Comparison of ENCODE assay signal across 18 cellular contexts in genomic region chr2:88058226-88058625, GRCh38. TPM values are rescaled to one million over a fixed set of nuclear protein-coding genes. Genes with fewer than 3 reads are reported as not detected.
DNase-seq lines count a peak whose midpoint lies in the region; ATAC-seq and TF ChIP-seq lines count a peak whose summit lies in the region.
"Had no signal": no experiment of that assay in that cellular context is flagged by ENCODE, and none has a peak within 500 bp of the region (broad histone marks: within the 10 kb centered on the region; RNA-seq: fewer than 3 reads in every experiment).

No MANE protein-coding gene starts in this region.

- TF ChIP-seq CTCF in GM23338 (conservative IDR thresholded peaks at IDR 0.05; ENCODE audit: low read depth in 2 of 2) = no peak

- H3K9me3 Mint-ChIP-seq in activated T-cell treated with anti-CD3 and anti-CD28 coated beads, Interleukin-2, amount 50 U/mL, for 72 hours = no peaks in the 10 kb centered on the region
- H3K9me3 Mint-ChIP-seq in GM23338 = peaks cover 2% of the 10 kb centered on the region; the same call in 1 of the 3 replicates
- no peaks in the 10 kb centered on the region for H3K9me3 Mint-ChIP-seq in activated naive CD8-positive, alpha-beta T cell treated with anti-CD3 and anti-CD28 coated beads, Interleukin-2, amount 50 U/mL, for 24 hours
- no peaks in the 10 kb centered on the region for H3K9me3 Mint-ChIP-seq in stimulated activated naive B cell treated with anti-CD40 and anti-IgM and Interleukin-4, amounts not matched to agents 10 μg/mL and 1 μg/mL and 100 μg/mL, for 72 hours

- H2BK5ac ChIP-seq in neuronal stem cell (ENCODE audit: low read length) = no peak overlapping the region

- H3K4me2 ChIP-seq in GM23338 (no peak overlapping the region), neuronal stem cell (ENCODE audit: insufficient read depth, low read length, poor library complexity, severe bottlenecking) (no peak overlapping the region)

- no peak overlapping the region for H4K91ac ChIP-seq in neuronal stem cell (ENCODE audit: low read depth, low read length, poor library complexity)

- H3K4me3 ChIP-seq in GM23338 (no peak overlapping the region), neuronal stem cell (ENCODE audit: low read length in 2 of 2) (no peak overlapping the region)
- H3K4me3 ChIP-seq: BLaER1 treated with 17β-estradiol and CSF1 and Interleukin-3, amounts not matched to agents 10 nM and 100 nM; SK-N-MC had no signal

- no peak overlapping the region for H3K27ac ChIP-seq in GM23338 (ENCODE audit: low read depth)
- no peak overlapping the region for H3K27ac ChIP-seq in neuronal stem cell (replicated peaks; ENCODE audit: low read length)
- H3K27ac ChIP-seq: BLaER1 treated with 17β-estradiol and CSF1 and Interleukin-3, amounts not matched to agents 10 nM and 100 nM; SK-N-MC had no signal

- H2BK15ac ChIP-seq in neuronal stem cell (ENCODE audit: low read length) = no peak overlapping the region

- no peak overlapping the region for H2AK5ac ChIP-seq in neuronal stem cell (ENCODE audit: low read depth, low read length)

- H4K20me1 ChIP-seq in GM23338 (replicated peaks; ENCODE audit: insufficient read depth) = no peaks in the 10 kb centered on the region; the same call in 1 of the 2 replicates

- H4K8ac ChIP-seq in neuronal stem cell (ENCODE audit: low read depth, low read length) = no peak overlapping the region

- H3K79me2 ChIP-seq in GM23338 (replicated peaks; ENCODE audit: insufficient read depth) = peaks cover 20% of the 10 kb centered on the region

- H3K18ac ChIP-seq in neuronal stem cell (ENCODE audit: low read length) = no peak overlapping the region

- H3K27ac Mint-ChIP-seq in activated T-cell treated with anti-CD3 and anti-CD28 coated beads, Interleukin-2, amount 50 U/mL, for 72 hours = peak overlapping the region; percentile 27
- H3K27ac Mint-ChIP-seq in GM23338 = no peak overlapping the region
- H3K27ac Mint-ChIP-seq in activated naive CD8-positive, alpha-beta T cell treated with anti-CD3 and anti-CD28 coated beads, Interleukin-2, amount 50 U/mL, for 24 hours = peak overlapping the region; percentile 30
- peak overlapping the region; percentile 79 for H3K27ac Mint-ChIP-seq in stimulated activated naive B cell treated with anti-CD40 and anti-IgM and Interleukin-4, amounts not matched to agents 10 μg/mL and 1 μg/mL and 100 μg/mL, for 72 hours

- no CpG with 5 or more reads among the region's 4 CpGs for WGBS in neuronal stem cell (ENCODE audit: extremely low coverage in 2 of 2, insufficient read length in 2 of 2, insufficient replicate concordance in 1 of 2), 2 donors

- H3K36me3 Mint-ChIP-seq in activated T-cell treated with anti-CD3 and anti-CD28 coated beads, Interleukin-2, amount 50 U/mL, for 72 hours (ENCODE audit: insufficient read depth in 2 of 2) = peaks cover 4 to 14% of the 10 kb centered on the region in 2 donors
- peaks cover 3% of the 10 kb centered on the region; the same call in 1 of the 3 replicates for H3K36me3 Mint-ChIP-seq in GM23338 (ENCODE audit: low read depth)
- H3K36me3 Mint-ChIP-seq in activated naive CD8-positive, alpha-beta T cell treated with anti-CD3 and anti-CD28 coated beads, Interleukin-2, amount 50 U/mL, for 24 hours (ENCODE audit: low read depth) = peaks cover 20% of the 10 kb centered on the region
- peaks cover 16 to 19% of the 10 kb centered on the region in 2 donors for H3K36me3 Mint-ChIP-seq in stimulated activated naive B cell treated with anti-CD40 and anti-IgM and Interleukin-4, amounts not matched to agents 10 μg/mL and 1 μg/mL and 100 μg/mL, for 72 hours

- no peak for DNase-seq in activated T-cell treated with anti-CD3 and anti-CD28 coated beads, Interleukin-2, amount 50 U/mL, for 72 hours
- DNase-seq in activated T-cell treated with anti-CD3 and anti-CD28 coated beads, Interleukin-2, amount 50 U/mL, for 1 hour = no peak
- no peak for DNase-seq in GM23338 (ENCODE audit: low spot score)
- DNase-seq in activated naive CD8-positive, alpha-beta T cell treated with anti-CD3 and anti-CD28 coated beads, Interleukin-2, amount 50 U/mL, for 24 hours = no peak
- no peak for DNase-seq in stimulated activated naive B cell treated with anti-CD40 and anti-IgM and Interleukin-4, amounts not matched to agents 10 μg/mL and 1 μg/mL and 100 μg/mL, for 72 hours
- DNase-seq in NCI-H774 (lab: John Stamatoyannopoulos, UW) = no peak
- no peak for DNase-seq in neuronal stem cell (ENCODE audit: low spot score)
- DNase-seq: HCEC 1CT, NCI-H1048, NCI-H1436, NCI-H1930, NCI-H69, Right ventricle myocardium superior had no signal

- H2BK120ac ChIP-seq in neuronal stem cell (ENCODE audit: low read depth, low read length) = no peak overlapping the region

- H3K27me3 ChIP-seq in GM23338 (ENCODE audit: insufficient read depth) (no peaks in the 10 kb centered on the region), neuronal stem cell (ENCODE audit: control insufficient read depth in 3 of 3, insufficient read depth in 3 of 3, low read depth in 1 of 3, low read length in 3 of 3) (no peaks in the 10 kb centered on the region)
- H3K27me3 ChIP-seq: BLaER1 treated with 17β-estradiol and CSF1 and Interleukin-3, amounts not matched to agents 10 nM and 100 nM had no signal

- H3K36me3 ChIP-seq in GM23338 (ENCODE audit: insufficient read depth) (no peaks in the 10 kb centered on the region), neuronal stem cell (replicated peaks in 1 of 2; ENCODE audit: control insufficient read depth in 2 of 2, insufficient read depth in 2 of 2, low read length in 2 of 2) (peaks cover 0 to 13% of the 10 kb centered on the region in 2 donors)

- no peaks in the 10 kb centered on the region for H3K9me3 ChIP-seq in neuronal stem cell (replicated peaks in 1 of 2; ENCODE audit: control insufficient read depth in 2 of 2, insufficient read depth in 1 of 2, low read depth in 1 of 2, low read length in 2 of 2)
- H3K9me3 ChIP-seq: BLaER1 treated with 17β-estradiol and CSF1 and Interleukin-3, amounts not matched to agents 10 nM and 100 nM had no signal

- H3K4me1 ChIP-seq in GM23338 (ENCODE audit: insufficient read depth) (peaks cover 11% of the 10 kb centered on the region), neuronal stem cell (ENCODE audit: control insufficient read depth in 2 of 2, insufficient read depth in 1 of 2, low read depth in 1 of 2, low read length in 2 of 2) (peaks cover 12 to 14% of the 10 kb centered on the region in 2 donors)

- no peaks in the 10 kb centered on the region for H3K27me3 Mint-ChIP-seq in activated T-cell treated with anti-CD3 and anti-CD28 coated beads, Interleukin-2, amount 50 U/mL, for 72 hours (ENCODE audit: low read depth)
- H3K27me3 Mint-ChIP-seq in GM23338 (ENCODE audit: insufficient read depth, low read depth, poor library complexity) = peaks cover 9% of the 10 kb centered on the region
- H3K27me3 Mint-ChIP-seq in activated naive CD8-positive, alpha-beta T cell treated with anti-CD3 and anti-CD28 coated beads, Interleukin-2, amount 50 U/mL, for 24 hours = no peaks in the 10 kb centered on the region
- H3K27me3 Mint-ChIP-seq in stimulated activated naive B cell treated with anti-CD40 and anti-IgM and Interleukin-4, amounts not matched to agents 10 μg/mL and 1 μg/mL and 100 μg/mL, for 72 hours = no peaks in the 10 kb centered on the region

- no peak overlapping the region for H3K23ac ChIP-seq in neuronal stem cell (ENCODE audit: low read depth, low read length, poor library complexity)

- H3K79me1 ChIP-seq in neuronal stem cell (ENCODE audit: low read depth, low read length) = no peaks in the 10 kb centered on the region

- H3K9me2 ChIP-seq in GM23338 (ENCODE audit: insufficient read depth) = no peaks in the 10 kb centered on the region

- no peak overlapping the region for H3K14ac ChIP-seq in neuronal stem cell (ENCODE audit: low read length)

- no peaks in the 10 kb centered on the region for H3F3A ChIP-seq in GM23338 (replicated peaks; ENCODE audit: low read depth)

- H2AFZ ChIP-seq in GM23338 = 0 out of 2 replicates have a peak overlapping the region, but pooled peaks have one; percentile 38
- no peak overlapping the region for H2AFZ ChIP-seq in neuronal stem cell (ENCODE audit: low read length)

- H3K9ac ChIP-seq in neuronal stem cell (ENCODE audit: low read depth, low read length, poor library complexity) = no peak overlapping the region
- H3K9ac ChIP-seq: BLaER1 treated with 17β-estradiol and CSF1 and Interleukin-3, amounts not matched to agents 10 nM and 100 nM had no signal

- H3K4me3 Mint-ChIP-seq in activated T-cell treated with anti-CD3 and anti-CD28 coated beads, Interleukin-2, amount 50 U/mL, for 72 hours = no peak overlapping the region
- no peak overlapping the region for H3K4me3 Mint-ChIP-seq in GM23338
- no peak overlapping the region for H3K4me3 Mint-ChIP-seq in activated naive CD8-positive, alpha-beta T cell treated with anti-CD3 and anti-CD28 coated beads, Interleukin-2, amount 50 U/mL, for 24 hours
- H3K4me3 Mint-ChIP-seq in stimulated activated naive B cell treated with anti-CD40 and anti-IgM and Interleukin-4, amounts not matched to agents 10 μg/mL and 1 μg/mL and 100 μg/mL, for 72 hours = no peak overlapping the region

- no peak overlapping the region for H2BK12ac ChIP-seq in neuronal stem cell (ENCODE audit: low read length)

- no peak for ATAC-seq in activated T-cell treated with anti-CD3 and anti-CD28 coated beads, Interleukin-2, amount 50 U/mL, for 72 hours (replicated peaks in 1 of 2)
- no peak for ATAC-seq in GM23338
- no peak for ATAC-seq in activated naive CD8-positive, alpha-beta T cell treated with anti-CD3 and anti-CD28 coated beads, Interleukin-2, amount 50 U/mL, for 24 hours
- no peak for ATAC-seq in stimulated activated naive B cell treated with anti-CD40 and anti-IgM and Interleukin-4, amounts not matched to agents 10 μg/mL and 1 μg/mL and 100 μg/mL, for 72 hours (replicated peaks)

- H3K4ac ChIP-seq in neuronal stem cell (ENCODE audit: low read length) = no peak overlapping the region

- H3K4me1 Mint-ChIP-seq in activated T-cell treated with anti-CD3 and anti-CD28 coated beads, Interleukin-2, amount 50 U/mL, for 72 hours (ENCODE audit: low read depth) = peaks cover 58% of the 10 kb centered on the region
- H3K4me1 Mint-ChIP-seq in GM23338 = peaks cover 25% of the 10 kb centered on the region
- H3K4me1 Mint-ChIP-seq in activated naive CD8-positive, alpha-beta T cell treated with anti-CD3 and anti-CD28 coated beads, Interleukin-2, amount 50 U/mL, for 24 hours = peaks cover 58% of the 10 kb centered on the region
- H3K4me1 Mint-ChIP-seq in stimulated activated naive B cell treated with anti-CD40 and anti-IgM and Interleukin-4, amounts not matched to agents 10 μg/mL and 1 μg/mL and 100 μg/mL, for 72 hours = peaks cover 25 to 37% of the 10 kb centered on the region in 2 donors

RNA-seq across cellular contexts. Expression of gene KRCC1, which starts 2.6 kb away (rescaled TPM):
- 10 to 100 TPM; 12.8 to 13.2 TPM for total RNA-seq in activated T-cell treated with anti-CD3 and anti-CD28 coated beads, Interleukin-2, amount 50 U/mL, for 72 hours
- 10.3 and 10.5 TPM in 2 replicates for total RNA-seq in GM23338 (2014; rRNA removed; shearing (Covaris generic))
- 12.5 and 12.8 TPM in 2 replicates for polyA plus RNA-seq in GM23338 (2016; fragmentation: Nextera tagmentation; extraction: Ambion mirVana)
- 24.2 TPM for polyA plus RNA-seq in neuronal stem cell (2013, experiment 1 of 2)
- polyA plus RNA-seq in neuronal stem cell (2013, experiment 2 of 2) = 25.1 TPM

RNA-seq across cellular contexts. Expression of gene SMYD1, which starts 9.4 kb away (rescaled TPM):
- total RNA-seq in activated T-cell treated with anti-CD3 and anti-CD28 coated beads, Interleukin-2, amount 50 U/mL, for 72 hours = not detected
- 0.07 TPM in 1 of 2 replicates, not detected in the other for total RNA-seq in GM23338 (2014; rRNA removed; shearing (Covaris generic))
- 0.35 TPM in 1 of 2 replicates, not detected in the other for polyA plus RNA-seq in GM23338 (2016; fragmentation: Nextera tagmentation; extraction: Ambion mirVana)
- polyA plus RNA-seq in neuronal stem cell (2013, experiment 1 of 2) = 0.01 TPM
- 0.03 TPM for polyA plus RNA-seq in neuronal stem cell (2013, experiment 2 of 2)
- total RNA-seq: A673, HT-29, MCF 10A had no signal

RNA-seq across cellular contexts. Expression of gene RNU2-63P, which starts 41.9 kb away (rescaled TPM):
- 10 to 100 TPM; 11.0 to 22.2 TPM for total RNA-seq in activated T-cell treated with anti-CD3 and anti-CD28 coated beads, Interleukin-2, amount 50 U/mL, for 72 hours
- total RNA-seq in GM23338 (2014; rRNA removed; shearing (Covaris generic)) = not detected in 2 replicates
- polyA plus RNA-seq in GM23338 (2016; fragmentation: Nextera tagmentation; extraction: Ambion mirVana) = 2.0 and 2.8 TPM in 2 replicates
- not detected for polyA plus RNA-seq in neuronal stem cell (2013, experiment 1 of 2)
- not detected for polyA plus RNA-seq in neuronal stem cell (2013, experiment 2 of 2)
- total RNA-seq: HT-29, Right ventricle myocardium superior had no signal

Comparison
In these comparisons a context has a peak if more than half of its experiments do, and no peak if none do; other contexts are left out.
1. RNA of gene RNU2-63P, which starts 41.9 kb away (total RNA-seq): 11.0 to 22.2 TPM in activated T-cell treated with anti-CD3 and anti-CD28 coated beads, Interleukin-2, amount 50 U/mL, for 72 hours; not detected in GM23338; every median in the first group is over 10 times any median in the second.